In the genomic region with DNA sequence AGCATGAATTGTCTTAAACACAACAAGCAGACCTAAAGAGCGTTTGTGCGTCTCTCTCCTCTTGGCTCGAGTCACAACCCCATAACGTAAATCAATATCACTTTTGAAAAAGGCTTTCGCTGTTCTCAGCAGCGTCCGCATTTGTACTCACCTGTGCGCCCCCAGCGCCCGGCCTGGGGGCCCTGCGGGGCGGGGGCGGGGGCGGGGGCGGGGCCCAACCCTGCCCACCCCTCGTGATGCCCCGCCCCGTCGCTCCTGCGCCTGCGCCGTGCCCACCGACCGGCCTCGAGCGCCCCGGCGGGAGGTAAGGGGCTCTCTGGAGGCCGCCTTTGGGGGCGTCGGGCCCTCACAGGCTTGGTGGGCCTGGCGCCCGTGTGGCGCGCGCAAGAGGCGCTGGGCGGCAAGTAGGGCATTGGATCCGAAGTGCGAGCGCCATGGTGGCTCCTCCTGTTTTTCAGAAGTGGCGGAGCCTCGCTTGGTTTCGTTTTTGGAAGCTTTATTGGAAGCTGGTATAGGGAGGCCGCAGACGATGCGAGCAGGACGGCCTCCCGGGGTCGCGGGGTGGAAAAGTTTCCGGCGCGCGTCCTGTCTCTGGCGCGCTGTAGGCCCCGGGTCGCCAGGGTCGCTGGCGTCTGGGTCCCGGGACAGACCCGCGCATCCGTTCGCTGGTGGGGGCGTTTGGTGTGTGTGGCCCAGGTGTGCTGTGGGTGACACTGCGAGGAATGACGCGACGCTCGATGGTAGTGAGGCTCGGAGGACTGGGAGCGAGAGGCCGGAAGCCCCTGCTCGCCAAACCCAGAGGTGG, we compare ENCODE assay signal across 8 cellular contexts. TPM values are rescaled to one million over a fixed set of nuclear protein-coding genes. Genes with fewer than 3 reads are reported as not detected.
A peak's percentile ranks its signal among the peaks of the same experiment; 100 is the strongest.
DNase-seq lines count a peak whose midpoint lies in the region; ATAC-seq and TF ChIP-seq lines count a peak whose summit lies in the region.

A gene (plus strand): TSS at position 252 of the 805 bp plus-strand sequence. CDS start 8,586 bp downstream, outside the sequence.

- H3K9me3 Mint-ChIP-seq in activated CD4-positive, alpha-beta T cell treated with anti-CD3 and anti-CD28 coated beads for 36 hours (ENCODE audit: low read depth), result no peaks in the 10 kb centered on the region

- peak; percentile 91 for ATAC-seq in GM18868 (IDR thresholded peaks at IDR 0.05; ENCODE audit: unreplicated experiment)
- ATAC-seq in HG03108 (IDR thresholded peaks at IDR 0.05; ENCODE audit: unreplicated experiment), result peak; percentile 77
- peak; percentile 92 for ATAC-seq in activated CD4-positive, alpha-beta T cell treated with anti-CD3 and anti-CD28 coated beads for 36 hours

- peak; percentile 16 for DNase-seq in AG04450 (ENCODE audit: low read depth, low spot score)
- DNase-seq in NCI-H2227 treated with DMSO at 0.1 percent for 48 hours (lab: John Stamatoyannopoulos, UW), result peak; percentile 53
- peak; percentile 85 for DNase-seq in activated CD4-positive, alpha-beta T cell treated with anti-CD3 and anti-CD28 coated beads for 36 hours
- DNase-seq in choroid plexus epithelial cell (ENCODE audit: low read depth), result peak; percentile 76
- peak; percentile 78 to 83 for DNase-seq in stimulated activated CD4-positive, alpha-beta T cell treated with anti-CD3 and anti-CD28 coated beads, Interleukin-1b, Interleukin-23, amount 100 ng/mL, for 4 hours (ENCODE audit: low read depth in 2 of 2)

- peak within 1 kb of the TSS; percentile 96 for H3K27ac Mint-ChIP-seq in activated CD4-positive, alpha-beta T cell treated with anti-CD3 and anti-CD28 coated beads for 36 hours

- H3K4me1 Mint-ChIP-seq in activated CD4-positive, alpha-beta T cell treated with anti-CD3 and anti-CD28 coated beads for 36 hours, result peaks cover 26% of the 10 kb centered on the region

- peaks cover 2% of the 10 kb centered on the region for H3K27me3 ChIP-seq in AG04450 (ENCODE audit: control insufficient read depth, insufficient read depth, low read length)
- H3K27me3 ChIP-seq in layer of hippocampus (ENCODE audit: control insufficient read depth, insufficient read depth, low read length), result no peaks in the 10 kb centered on the region

- H3K27ac ChIP-seq in AG04450 (ENCODE audit: low read depth, low read length), result peak within 1 kb of the TSS; percentile 87
- H3K27ac ChIP-seq in layer of hippocampus (ENCODE audit: low read depth, low read length), result peak within 1 kb of the TSS; percentile 82

- CTCF ChIA-PET in AG04450 (lab: Charles Lee), result interaction anchor here (0.6 to 1.6 kb wide), 5 partner anchors 9 to 412 kb away, joined by 3 read pairs; no protein-coding TSS in a partner anchor
- CTCF ChIA-PET in activated CD4-positive, alpha-beta T cell treated with anti-CD3 and anti-CD28 coated beads for 36 hours (lab: Charles Lee), result interaction anchor here (0.6 to 1.6 kb wide), 10 partner anchors 10 to 1856 kb away, joined by 3 to 7 read pairs (median 3); no protein-coding TSS in a partner anchor

- H3K9me3 ChIP-seq in AG04450 (ENCODE audit: control insufficient read depth, insufficient read depth, low read length), result no peaks in the 10 kb centered on the region; the same call in 1 of the 2 replicates

- H3K4me3 Mint-ChIP-seq in activated CD4-positive, alpha-beta T cell treated with anti-CD3 and anti-CD28 coated beads for 36 hours, result peak within 1 kb of the TSS; percentile 97

- POLR2A ChIA-PET in AG04450 (lab: Yijun Ruan, JAX), result interaction anchor here (0.6 to 0.8 kb wide), 3 partner anchors 12 to 1028 kb away, joined by 3 to 8 read pairs (median 5); no protein-coding TSS in a partner anchor
- POLR2A ChIA-PET in activated CD4-positive, alpha-beta T cell treated with anti-CD3 and anti-CD28 coated beads for 36 hours (lab: Charles Lee), result interaction anchor here (0.8 to 1.1 kb wide), 2 partner anchors 82 to 188 kb away, joined by 3 to 5 read pairs; no protein-coding TSS in a partner anchor

- peaks cover 2% of the 10 kb centered on the region for H3K27me3 Mint-ChIP-seq in activated CD4-positive, alpha-beta T cell treated with anti-CD3 and anti-CD28 coated beads for 36 hours

- TF ChIP-seq CTCF in AG04450 (IDR thresholded peaks at IDR 0.05; ENCODE audit: low read depth, low read length) (no peak), choroid plexus epithelial cell (conservative IDR thresholded peaks at IDR 0.05; ENCODE audit: low read depth, low read length) (no peak)

- H3K4me3 ChIP-seq in AG04450 (ENCODE audit: low read depth, low read length) (peak within 1 kb of the TSS; percentile 92), choroid plexus epithelial cell (ENCODE audit: low read depth, low read length) (peak within 1 kb of the TSS; percentile 92)

- intact Hi-C loops in activated CD4-positive, alpha-beta T cell treated with anti-CD3 and anti-CD28 coated beads for 36 hours (cut with DNase I, micrococcal nuclease), result loop anchor here (1.0 to 10.0 kb wide), 12 partner anchors 49 to 1924 kb away; a partner anchor contains a TSS

- peaks cover 2% of the 10 kb centered on the region for H3K36me3 Mint-ChIP-seq in activated CD4-positive, alpha-beta T cell treated with anti-CD3 and anti-CD28 coated beads for 36 hours (ENCODE audit: low read depth)

RNA-seq across cellular contexts. Expression of the gene that starts here (rescaled TPM):
- 11.9 and 16.7 TPM in 2 replicates for polyA plus RNA-seq in AG04450 (2011; rRNA removed)
- 13.2 and 16.4 TPM in 2 replicates for polyA minus RNA-seq in AG04450 (2011; rRNA and poly(A)+ RNA removed)
- total RNA-seq in activated CD4-positive, alpha-beta T cell treated with anti-CD3 and anti-CD28 coated beads for 36 hours, result 10 to 100 TPM; 32.8 to 35.2 TPM

Comparison
In these comparisons a context has a peak if more than half of its experiments do, and no peak if none do; other contexts are left out.
1. Peak in every context shown above with its lines: DNase-seq, ATAC-seq, H3K4me3 ChIP-seq and H3K27ac ChIP-seq.
2. DNase-seq: peak in every context shown above with its lines; median percentile 85 in activated CD4-positive, alpha-beta T cell treated with anti-CD3 and anti-CD28 coated beads for 36 hours; 80 in stimulated activated CD4-positive, alpha-beta T cell treated with anti-CD3 and anti-CD28 coated beads, Interleukin-1b, Interleukin-23, amount 100 ng/mL, for 4 hours; 76 in choroid plexus epithelial cell; 53 in NCI-H2227 treated with DMSO at 0.1 percent for 48 hours; 16 in AG04450.